ENCODE assay signal across 19 cellular contexts in the genomic region with DNA sequence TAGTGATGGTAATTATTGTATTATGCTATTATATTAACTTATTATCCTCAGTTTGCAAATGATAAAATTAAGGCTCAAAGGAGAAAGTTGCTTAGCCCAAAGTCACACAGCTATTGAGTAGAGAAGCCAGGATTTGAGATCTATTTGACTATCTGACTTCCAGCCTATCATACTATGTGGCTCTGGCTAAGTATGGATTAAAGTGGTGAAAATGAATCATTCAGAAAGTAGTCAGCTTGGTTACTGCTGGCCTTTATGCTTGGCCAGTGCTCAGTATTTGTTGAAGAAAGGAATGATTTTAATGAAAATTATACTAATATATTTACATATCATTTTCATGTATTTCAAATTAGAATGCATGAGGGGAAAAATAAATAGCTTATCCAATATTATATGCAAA.
"Had no signal": no experiment of that assay in that cellular context is flagged by ENCODE, and none has a peak within 500 bp of the region (broad histone marks: within the 10 kb centered on the region; RNA-seq: fewer than 3 reads in every experiment).

No MANE protein-coding gene starts in this region.

- H3K9me3 ChIP-seq: gastroesophageal sphincter, left ventricle myocardium inferior, mucosa of descending colon, pancreas, sigmoid colon, transverse colon had no signal

- H3K36me3 ChIP-seq: gastroesophageal sphincter, heart right ventricle, left ventricle myocardium inferior, pancreas, sigmoid colon, transverse colon, WERI-Rb-1 had no signal

- DNase-seq: activated CD4-positive, alpha-beta memory T cell treated with anti-CD3 and anti-CD28 coated beads for 36 hours; activated CD4-positive, alpha-beta T cell treated with anti-CD3 and anti-CD28 coated beads for 36 hours; activated gamma-delta T cell treated with Interleukin-2 at 50 U/mL for 16 hours; activated T-cell treated with anti-CD3 and anti-CD28 coated beads, Interleukin-2, amount 50 U/mL, for 72 hours; anterior cingulate cortex; dermis blood vessel endothelial cell; effector memory CD8-positive, alpha-beta T cell; heart right ventricle; left ventricle myocardium inferior; mucosa of descending colon; naive thymus-derived CD4-positive, alpha-beta T cell; pancreas; sigmoid colon; stimulated activated CD4-positive, alpha-beta T cell treated with anti-CD3 and anti-CD28 coated beads, Interleukin-2, amount 100 ng/mL, for 48 hours; T-helper 17 cell; transverse colon; WERI-Rb-1 had no signal

- H3K4me1 ChIP-seq: pancreas, transverse colon had no signal

- ATAC-seq: activated CD4-positive, alpha-beta T cell treated with anti-CD3 and anti-CD28 coated beads for 36 hours; activated T-cell treated with anti-CD3 and anti-CD28 coated beads, Interleukin-2, amount 50 U/mL, for 72 hours; effector memory CD8-positive, alpha-beta T cell; gastroesophageal sphincter; heart right ventricle; mucosa of descending colon; naive thymus-derived CD4-positive, alpha-beta T cell; pancreas; stimulated activated memory B cell treated with anti-CD40 and anti-IgM and Interleukin-4, amounts not matched to agents 10 μg/mL and 1 μg/mL and 100 μg/mL, for 72 hours; T-helper 17 cell had no signal

- H3K4me3 ChIP-seq: gastroesophageal sphincter, heart right ventricle, left ventricle myocardium inferior, mucosa of descending colon, pancreas, sigmoid colon, transverse colon had no signal

- H3K27me3 ChIP-seq: gastroesophageal sphincter, heart right ventricle, pancreas, sigmoid colon, transverse colon had no signal

- H3K27ac ChIP-seq: pancreas, transverse colon, WERI-Rb-1 had no signal
